In genomic region chr2:201266629-201267028, GRCh38 we compare ENCODE assay signal across 23 cellular contexts.
DNase-seq lines count a peak whose midpoint lies in the region; ATAC-seq and TF ChIP-seq lines count a peak whose summit lies in the region.
"Had no signal": no experiment of that assay in that cellular context is flagged by ENCODE, and none has a peak within 500 bp of the region (broad histone marks: within the 10 kb centered on the region; RNA-seq: fewer than 3 reads in every experiment).

No MANE protein-coding gene starts in this region.

- H3K9me3 ChIP-seq in neutrophil = no peaks in the 10 kb centered on the region
- H3K9me3 ChIP-seq: esophagus squamous epithelium, gastrocnemius medialis, mucosa of descending colon, thoracic aorta had no signal

- peaks cover 91% of the 10 kb centered on the region for H3K4me1 Mint-ChIP-seq in activated naive CD4-positive, alpha-beta T cell treated with anti-CD3 and anti-CD28 coated beads, Interleukin-2, amount 50 U/mL, for 24 hours
- peaks cover 79% of the 10 kb centered on the region for H3K4me1 Mint-ChIP-seq in activated naive CD8-positive, alpha-beta T cell treated with anti-CD3 and anti-CD28 coated beads, Interleukin-2, amount 50 U/mL, for 24 hours

- no peaks in the 10 kb centered on the region for H3K9me3 Mint-ChIP-seq in activated naive CD4-positive, alpha-beta T cell treated with anti-CD3 and anti-CD28 coated beads, Interleukin-2, amount 50 U/mL, for 24 hours
- H3K9me3 Mint-ChIP-seq in activated naive CD8-positive, alpha-beta T cell treated with anti-CD3 and anti-CD28 coated beads, Interleukin-2, amount 50 U/mL, for 24 hours = no peaks in the 10 kb centered on the region

- H3K27ac ChIP-seq in neutrophil = peak overlapping the region; percentile 96
- H3K27ac ChIP-seq: brain microvascular endothelial cell, esophagus squamous epithelium, gastrocnemius medialis, thoracic aorta had no signal

- peaks cover 19% of the 10 kb centered on the region for H3K36me3 Mint-ChIP-seq in activated naive CD4-positive, alpha-beta T cell treated with anti-CD3 and anti-CD28 coated beads, Interleukin-2, amount 50 U/mL, for 24 hours
- peaks cover 44% of the 10 kb centered on the region for H3K36me3 Mint-ChIP-seq in activated naive CD8-positive, alpha-beta T cell treated with anti-CD3 and anti-CD28 coated beads, Interleukin-2, amount 50 U/mL, for 24 hours (ENCODE audit: low read depth)

- no peak overlapping the region for H3K4me3 ChIP-seq in neutrophil (ENCODE audit: low read depth in 1 of 2, low read length in 1 of 2)
- H3K4me3 ChIP-seq: esophagus squamous epithelium, gastrocnemius medialis, mucosa of descending colon, thoracic aorta had no signal

- no peaks in the 10 kb centered on the region for H3K27me3 Mint-ChIP-seq in activated naive CD4-positive, alpha-beta T cell treated with anti-CD3 and anti-CD28 coated beads, Interleukin-2, amount 50 U/mL, for 24 hours
- no peaks in the 10 kb centered on the region for H3K27me3 Mint-ChIP-seq in activated naive CD8-positive, alpha-beta T cell treated with anti-CD3 and anti-CD28 coated beads, Interleukin-2, amount 50 U/mL, for 24 hours

- H3K36me3 ChIP-seq in neutrophil = peaks cover 57% of the 10 kb centered on the region
- H3K36me3 ChIP-seq: gastrocnemius medialis had no signal

- H3K27me3 ChIP-seq in neutrophil = no peaks in the 10 kb centered on the region
- H3K27me3 ChIP-seq: brain microvascular endothelial cell, esophagus squamous epithelium, gastrocnemius medialis had no signal

- TF ChIP-seq CTCF in neutrophil (IDR thresholded peaks at IDR 0.05) = no peak

- H3K4me1 ChIP-seq in neutrophil (ENCODE audit: control insufficient read depth in 1 of 2, insufficient read depth in 1 of 2, low read depth in 1 of 2, low read length in 1 of 2) = peaks cover 54 to 71% of the 10 kb centered on the region in 2 experiments

- peak overlapping the region; percentile 30 for H3K4me3 Mint-ChIP-seq in activated naive CD4-positive, alpha-beta T cell treated with anti-CD3 and anti-CD28 coated beads, Interleukin-2, amount 50 U/mL, for 24 hours
- H3K4me3 Mint-ChIP-seq in activated naive CD8-positive, alpha-beta T cell treated with anti-CD3 and anti-CD28 coated beads, Interleukin-2, amount 50 U/mL, for 24 hours = no peak overlapping the region

- ATAC-seq in HG02759 (IDR thresholded peaks at IDR 0.05; ENCODE audit: unreplicated experiment) (peak; percentile 40), HG03196 (IDR thresholded peaks at IDR 0.05; ENCODE audit: unreplicated experiment) (no peak)
- no peak for ATAC-seq in activated naive CD8-positive, alpha-beta T cell treated with anti-CD3 and anti-CD28 coated beads, Interleukin-2, amount 50 U/mL, for 24 hours
- ATAC-seq: gastrocnemius medialis, HCT116, mucosa of descending colon, Right ventricle myocardium inferior had no signal

- peak overlapping the region; percentile 27 for H3K27ac Mint-ChIP-seq in activated naive CD4-positive, alpha-beta T cell treated with anti-CD3 and anti-CD28 coated beads, Interleukin-2, amount 50 U/mL, for 24 hours
- H3K27ac Mint-ChIP-seq in activated naive CD8-positive, alpha-beta T cell treated with anti-CD3 and anti-CD28 coated beads, Interleukin-2, amount 50 U/mL, for 24 hours = peak overlapping the region; percentile 37

- no peak for DNase-seq in activated naive CD4-positive, alpha-beta T cell treated with anti-CD3 and anti-CD28 coated beads, Interleukin-2, amount 50 U/mL, for 16 hours
- no peak for DNase-seq in activated naive CD8-positive, alpha-beta T cell treated with anti-CD3 and anti-CD28 coated beads, Interleukin-2, amount 50 U/mL, for 24 hours
- DNase-seq in 8988T = no peak
- DNase-seq in NCI-H2196 (lab: John Stamatoyannopoulos, UW; ENCODE audit: unreplicated experiment) = no peak
- DNase-seq: activated CD4-positive, CD25-positive, alpha-beta regulatory T cell treated with anti-CD3 and anti-CD28 coated beads, Interleukin-2, amount 50 U/mL, for 72 hours; brain microvascular endothelial cell; esophagus squamous epithelium; gastrocnemius medialis; GF-D8; hypothalamus; islet precursor cell; KG1; mucosa of descending colon; NCI-H1048; NCI-H187 treated with DMSO at 0.1 percent for 48 hours; NCI-H345 had no signal
